Comparison of ENCODE assay signal across 36 cellular contexts in the genomic region with DNA sequence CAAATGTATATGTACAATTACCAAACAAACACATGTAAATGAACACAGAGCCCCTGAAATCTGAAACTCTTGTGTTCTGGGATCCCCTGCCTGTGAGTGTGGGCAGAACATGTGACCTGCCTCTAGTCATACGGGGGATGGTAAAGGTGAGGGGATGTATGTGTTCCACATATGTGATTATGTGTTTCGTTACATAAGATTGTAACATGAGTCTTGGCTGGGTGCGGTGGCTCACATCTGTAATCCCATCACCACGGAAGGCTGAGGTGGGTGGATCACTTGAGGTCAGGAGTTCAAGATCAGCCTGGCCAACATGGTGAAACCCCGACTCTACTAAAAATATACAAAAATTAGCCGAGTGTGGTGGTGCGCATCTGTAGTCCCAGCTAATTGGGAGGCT.
"Had no signal": no experiment of that assay in that cellular context is flagged by ENCODE, and none has a peak within 500 bp of the region (broad histone marks: within the 10 kb centered on the region; RNA-seq: fewer than 3 reads in every experiment).

No MANE protein-coding gene starts in this region.

- H3K36me3 ChIP-seq: ascending aorta, cardiac muscle cell had no signal

- H3K27ac ChIP-seq: ascending aorta, cardiac muscle cell, VCaP had no signal

- H3K4me3 Mint-ChIP-seq: activated B cell treated with CpG ODN at 0.5 μM for 24 hours; activated CD4-positive, alpha-beta memory T cell treated with anti-CD3 and anti-CD28 coated beads for 36 hours; activated CD4-positive, alpha-beta T cell treated with anti-CD3 and anti-CD28 coated beads, Interleukin-2, amount 10 ng/mL, durations not matched to agents 24 days and 14 days; activated CD8-positive, alpha-beta T cell treated with anti-CD3 and anti-CD28 coated beads for 36 hours; activated naive CD4-positive, alpha-beta T cell treated with anti-CD3 and anti-CD28 coated beads, Interleukin-2, amount 10 ng/mL, durations not matched to agents 7 days and 5 days; activated naive CD4-positive, alpha-beta T cell treated with anti-CD3 and anti-CD28 coated beads, Interleukin-2, amount 50 U/mL, for 24 hours; activated naive CD8-positive, alpha-beta T cell; activated naive CD8-positive, alpha-beta T cell treated with anti-CD3 and anti-CD28 coated beads, Interleukin-2, amount 10 ng/mL, durations not matched to agents 7 days and 5 days; activated naive CD8-positive, alpha-beta T cell treated with anti-CD3 and anti-CD28 coated beads, Interleukin-2, amount 50 U/mL, for 24 hours; activated T-cell treated with anti-CD3 and anti-CD28 coated beads, Interleukin-2, amount 50 U/mL, for 4 hours; activated T-cell treated with anti-CD3 and anti-CD28 coated beads, Interleukin-2, amount 50 U/mL, for 72 hours; activated T-helper 1 cell treated with anti-CD3 and anti-CD28 coated beads, Interleukin-12 subunit alpha, Interleukin-12 subunit beta, Interleukin-2, Interleukin-4 antibody, amounts not matched to agents 30 ng/mL and 10 ng/mL and 1 ng/mL, durations not matched to agents 14 hours and 24 hours and 36 hours; activated T-helper 17 cell treated with anti-CD3 and anti-CD28 coated beads, Interleukin-2, amount 50 U/mL, for 72 hours; brain; central memory CD8-positive, alpha-beta T cell; T-helper 1 cell treated with Interleukin-12 subunit alpha and Interleukin-12 subunit beta and Interleukin-4 antibody, amounts not matched to agents 30 μg/mL and 1 μg/mL, for 36 hours; T-helper 2 cell treated with Interferon-gamma antibody and Interleukin-4, amounts not matched to agents 5 μg/mL and 100 μg/mL, for 36 hours had no signal

- DNase-seq: activated B cell treated with CpG ODN at 0.5 μM for 24 hours; activated CD4-positive, alpha-beta memory T cell treated with anti-CD3 and anti-CD28 coated beads for 36 hours; activated CD4-positive, alpha-beta T cell treated with anti-CD3 and anti-CD28 coated beads for 4 hours; activated CD4-positive, alpha-beta T cell treated with anti-CD3 and anti-CD28 coated beads, Interleukin-2, amount 10 ng/mL, durations not matched to agents 24 days and 14 days; activated CD4-positive, alpha-beta T cell treated with anti-CD3 and anti-CD28 coated beads, Interleukin-2, amount 50 U/mL, for 1 hour; activated CD4-positive, alpha-beta T cell treated with anti-CD3 and anti-CD28 coated beads, Interleukin-2, amount 50 U/mL, for 4 hours; activated CD4-positive, CD25-positive, alpha-beta regulatory T cell treated with anti-CD3 and anti-CD28 coated beads, Interleukin-2, amount 50 U/mL, for 72 hours; activated CD8-positive, alpha-beta memory T cell treated with anti-CD3 and anti-CD28 coated beads, Interleukin-2, amount 50 U/mL, for 4 hours; activated CD8-positive, alpha-beta T cell treated with anti-CD3 and anti-CD28 coated beads for 36 hours; activated gamma-delta T cell; activated naive CD4-positive, alpha-beta T cell treated with anti-CD3 and anti-CD28 coated beads, Interleukin-2, amount 10 ng/mL, durations not matched to agents 7 days and 5 days; activated naive CD4-positive, alpha-beta T cell treated with Interleukin-2 at 50 U/mL for 16 hours; activated naive CD8-positive, alpha-beta T cell treated with anti-CD3 and anti-CD28 coated beads, Interleukin-2, amount 10 ng/mL, durations not matched to agents 7 days and 5 days; activated naive CD8-positive, alpha-beta T cell treated with anti-CD3 and anti-CD28 coated beads, Interleukin-2, amount 50 U/mL, for 24 hours; activated T-cell treated with anti-CD3 and anti-CD28 coated beads for 4 hours; activated T-cell treated with anti-CD3 and anti-CD28 coated beads, Interleukin-2, amount 50 U/mL, for 1 hour; activated T-cell treated with anti-CD3 and anti-CD28 coated beads, Interleukin-2, amount 50 U/mL, for 4 hours; activated T-cell treated with anti-CD3 and anti-CD28 coated beads, Interleukin-2, amount 50 U/mL, for 72 hours; amygdala; anterior cingulate cortex; caudate nucleus; SW 1271; T-helper 1 cell; T-helper 2 cell; T-helper 9 cell had no signal

- H3K9me3 ChIP-seq: ascending aorta had no signal

- H3K4me1 ChIP-seq: ascending aorta had no signal

- H3K4me1 Mint-ChIP-seq: activated B cell treated with CpG ODN at 0.5 μM for 24 hours; activated naive CD4-positive, alpha-beta T cell treated with anti-CD3 and anti-CD28 coated beads, Interleukin-2, amount 50 U/mL, for 24 hours; activated naive CD8-positive, alpha-beta T cell treated with anti-CD3 and anti-CD28 coated beads, Interleukin-2, amount 10 ng/mL, durations not matched to agents 7 days and 5 days; activated naive CD8-positive, alpha-beta T cell treated with anti-CD3 and anti-CD28 coated beads, Interleukin-2, amount 50 U/mL, for 24 hours; activated T-helper 17 cell treated with anti-CD3 and anti-CD28 coated beads, Interleukin-2, amount 50 U/mL, for 72 hours; central memory CD8-positive, alpha-beta T cell had no signal

- H3K27ac Mint-ChIP-seq: activated B cell treated with CpG ODN at 0.5 μM for 24 hours; activated CD4-positive, alpha-beta memory T cell treated with anti-CD3 and anti-CD28 coated beads for 36 hours; activated CD4-positive, alpha-beta T cell treated with anti-CD3 and anti-CD28 coated beads, Interleukin-2, amount 10 ng/mL, durations not matched to agents 24 days and 14 days; activated CD8-positive, alpha-beta T cell treated with anti-CD3 and anti-CD28 coated beads for 36 hours; activated naive CD4-positive, alpha-beta T cell treated with anti-CD3 and anti-CD28 coated beads, Interleukin-2, amount 10 ng/mL, durations not matched to agents 7 days and 5 days; activated naive CD4-positive, alpha-beta T cell treated with anti-CD3 and anti-CD28 coated beads, Interleukin-2, amount 50 U/mL, for 24 hours; activated naive CD8-positive, alpha-beta T cell; activated naive CD8-positive, alpha-beta T cell treated with anti-CD3 and anti-CD28 coated beads, Interleukin-2, amount 10 ng/mL, durations not matched to agents 7 days and 5 days; activated naive CD8-positive, alpha-beta T cell treated with anti-CD3 and anti-CD28 coated beads, Interleukin-2, amount 50 U/mL, for 24 hours; activated T-cell treated with anti-CD3 and anti-CD28 coated beads, Interleukin-2, amount 50 U/mL, for 72 hours; activated T-helper 1 cell treated with anti-CD3 and anti-CD28 coated beads, Interleukin-12 subunit alpha, Interleukin-12 subunit beta, Interleukin-2, Interleukin-4 antibody, amounts not matched to agents 30 ng/mL and 10 ng/mL and 1 ng/mL, durations not matched to agents 14 hours and 24 hours and 36 hours; activated T-helper 17 cell treated with anti-CD3 and anti-CD28 coated beads, Interleukin-2, amount 50 U/mL, for 72 hours; brain; T-helper 1 cell treated with Interleukin-12 subunit alpha and Interleukin-12 subunit beta and Interleukin-4 antibody, amounts not matched to agents 30 μg/mL and 1 μg/mL, for 36 hours; T-helper 2 cell treated with Interferon-gamma antibody and Interleukin-4, amounts not matched to agents 5 μg/mL and 100 μg/mL, for 36 hours had no signal

- H3K9me3 Mint-ChIP-seq: activated CD4-positive, alpha-beta memory T cell treated with anti-CD3 and anti-CD28 coated beads for 36 hours; activated CD4-positive, alpha-beta T cell treated with anti-CD3 and anti-CD28 coated beads, Interleukin-2, amount 10 ng/mL, durations not matched to agents 24 days and 14 days; activated CD8-positive, alpha-beta T cell treated with anti-CD3 and anti-CD28 coated beads for 36 hours; activated naive CD4-positive, alpha-beta T cell treated with anti-CD3 and anti-CD28 coated beads, Interleukin-2, amount 10 ng/mL, durations not matched to agents 7 days and 5 days; activated naive CD4-positive, alpha-beta T cell treated with anti-CD3 and anti-CD28 coated beads, Interleukin-2, amount 50 U/mL, for 24 hours; activated naive CD8-positive, alpha-beta T cell treated with anti-CD3 and anti-CD28 coated beads, Interleukin-2, amount 10 ng/mL, durations not matched to agents 7 days and 5 days; activated naive CD8-positive, alpha-beta T cell treated with anti-CD3 and anti-CD28 coated beads, Interleukin-2, amount 50 U/mL, for 24 hours; activated T-cell treated with anti-CD3 and anti-CD28 coated beads, Interleukin-2, amount 50 U/mL, for 4 hours; activated T-cell treated with anti-CD3 and anti-CD28 coated beads, Interleukin-2, amount 50 U/mL, for 72 hours; activated T-helper 1 cell treated with anti-CD3 and anti-CD28 coated beads, Interleukin-12 subunit alpha, Interleukin-12 subunit beta, Interleukin-2, Interleukin-4 antibody, amounts not matched to agents 30 ng/mL and 10 ng/mL and 1 ng/mL, durations not matched to agents 14 hours and 24 hours and 36 hours; activated T-helper 17 cell treated with anti-CD3 and anti-CD28 coated beads, Interleukin-2, amount 50 U/mL, for 72 hours; central memory CD8-positive, alpha-beta T cell; T-helper 1 cell treated with Interleukin-12 subunit alpha and Interleukin-12 subunit beta and Interleukin-4 antibody, amounts not matched to agents 30 μg/mL and 1 μg/mL, for 36 hours; T-helper 2 cell treated with Interferon-gamma antibody and Interleukin-4, amounts not matched to agents 5 μg/mL and 100 μg/mL, for 36 hours had no signal

- H3K36me3 Mint-ChIP-seq: brain had no signal

- H3K27me3 ChIP-seq: ascending aorta, cardiac muscle cell had no signal

- H3K4me3 ChIP-seq: ascending aorta, cardiac muscle cell had no signal

- H3K27me3 Mint-ChIP-seq: activated B cell treated with CpG ODN at 0.5 μM for 24 hours; activated CD4-positive, alpha-beta memory T cell treated with anti-CD3 and anti-CD28 coated beads for 36 hours; activated CD4-positive, alpha-beta T cell treated with anti-CD3 and anti-CD28 coated beads, Interleukin-2, amount 10 ng/mL, durations not matched to agents 24 days and 14 days; activated CD8-positive, alpha-beta T cell treated with anti-CD3 and anti-CD28 coated beads for 36 hours; activated naive CD4-positive, alpha-beta T cell treated with anti-CD3 and anti-CD28 coated beads, Interleukin-2, amount 10 ng/mL, durations not matched to agents 7 days and 5 days; activated naive CD4-positive, alpha-beta T cell treated with anti-CD3 and anti-CD28 coated beads, Interleukin-2, amount 50 U/mL, for 24 hours; activated naive CD8-positive, alpha-beta T cell; activated naive CD8-positive, alpha-beta T cell treated with anti-CD3 and anti-CD28 coated beads, Interleukin-2, amount 10 ng/mL, durations not matched to agents 7 days and 5 days; activated naive CD8-positive, alpha-beta T cell treated with anti-CD3 and anti-CD28 coated beads, Interleukin-2, amount 50 U/mL, for 24 hours; activated T-helper 17 cell treated with anti-CD3 and anti-CD28 coated beads, Interleukin-2, amount 50 U/mL, for 72 hours; central memory CD8-positive, alpha-beta T cell had no signal
